In genomic region chr13:76123548-76123947, GRCh38 we compare ENCODE assay signal across 29 cellular contexts.
"Had no signal": no experiment of that assay in that cellular context is flagged by ENCODE, and none has a peak within 500 bp of the region (broad histone marks: within the 10 kb centered on the region; RNA-seq: fewer than 3 reads in every experiment).

No MANE protein-coding gene starts in this region.

- H3K9me3 ChIP-seq: colonic mucosa, gastrocnemius medialis had no signal

- H3K4me1 ChIP-seq: colonic mucosa, esophagus muscularis mucosa, esophagus squamous epithelium, foreskin keratinocyte, gastrocnemius medialis, gastroesophageal sphincter, heart left ventricle, heart right ventricle had no signal

- H3K27me3 ChIP-seq: colonic mucosa, dorsolateral prefrontal cortex, esophagus muscularis mucosa, esophagus squamous epithelium, foreskin keratinocyte, gastrocnemius medialis, gastroesophageal sphincter, heart left ventricle, heart right ventricle, hepatocyte had no signal

- H2AFZ ChIP-seq: hepatocyte had no signal

- H3K36me3 ChIP-seq: colonic mucosa, esophagus muscularis mucosa, esophagus squamous epithelium, gastrocnemius medialis, gastroesophageal sphincter, heart left ventricle, heart right ventricle had no signal

- H3K79me2 ChIP-seq: hepatocyte had no signal

- FAIRE-seq: colon, endometrium, endothelial cell of umbilical vein, frontal cortex had no signal

- H3K4me3 ChIP-seq: colonic mucosa, coronary artery, dorsolateral prefrontal cortex, esophagus muscularis mucosa, esophagus squamous epithelium, gastrocnemius medialis, gastroesophageal sphincter, heart left ventricle, heart right ventricle, hepatocyte had no signal

- H3K27ac ChIP-seq: colonic mucosa, coronary artery, dorsolateral prefrontal cortex, epithelial cell of prostate, esophagus muscularis mucosa, esophagus squamous epithelium, foreskin keratinocyte, gastrocnemius medialis, gastroesophageal sphincter, heart left ventricle, heart right ventricle, hepatocyte had no signal

- DNase-seq: colonic mucosa; cortex of kidney; dermis blood vessel endothelial cell; dorsolateral prefrontal cortex; effector CD4-positive, alpha-beta T cell; effector CD8-positive, alpha-beta T cell; effector memory CD4-positive, alpha-beta T cell; effector memory CD8-positive, alpha-beta T cell; endodermal cell; erythroblast; esophagus squamous epithelium; foreskin fibroblast; foreskin keratinocyte; foreskin melanocyte; gastrocnemius medialis; glutamatergic neuron; head of caudate nucleus; heart left ventricle; heart right ventricle had no signal

- H3K4me2 ChIP-seq: hepatocyte had no signal

- ATAC-seq: effector memory CD8-positive, alpha-beta T cell; esophagus mucosa; foreskin keratinocyte; gastrocnemius medialis; gastroesophageal sphincter; heart left ventricle; heart right ventricle had no signal
